In the genomic region with DNA sequence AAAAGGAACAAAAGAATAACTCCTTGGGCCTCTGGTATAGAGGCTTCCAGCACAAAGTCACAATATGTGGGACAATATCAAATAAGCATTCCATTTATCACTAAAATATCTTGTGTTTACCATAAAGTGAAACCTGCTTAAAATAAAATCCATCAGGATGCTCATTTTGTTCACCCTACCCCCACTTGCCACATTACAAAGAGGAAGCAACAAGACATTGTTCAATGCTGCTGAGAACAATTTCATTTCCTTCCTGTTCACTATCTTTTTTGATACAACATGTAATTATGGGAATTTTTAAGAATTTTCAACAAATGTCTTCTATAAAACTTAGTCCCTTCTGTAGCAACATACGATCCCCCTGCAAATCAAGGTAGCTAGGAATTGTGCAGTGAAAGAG, we compare ENCODE assay signal across 17 cellular contexts. TPM values are rescaled to one million over a fixed set of nuclear protein-coding genes. Genes with fewer than 3 reads are reported as not detected.
DNase-seq lines count a peak whose midpoint lies in the region; ATAC-seq and TF ChIP-seq lines count a peak whose summit lies in the region.
"Had no signal": no experiment of that assay in that cellular context is flagged by ENCODE, and none has a peak within 500 bp of the region (broad histone marks: within the 10 kb centered on the region; RNA-seq: fewer than 3 reads in every experiment).

No MANE protein-coding gene starts in this region.

- H3K36me3 ChIP-seq in gastrocnemius medialis = no peaks in the 10 kb centered on the region
- H3K36me3 ChIP-seq in vagina = no peaks in the 10 kb centered on the region

- H3K4me3 Mint-ChIP-seq in activated CD8-positive, alpha-beta T cell treated with anti-CD3 and anti-CD28 coated beads, Interleukin-2, amount 10 ng/mL, durations not matched to agents 7 days and 5 days = no peak overlapping the region
- H3K4me3 Mint-ChIP-seq in activated CD8-positive, alpha-beta T cell treated with anti-CD3 and anti-CD28 coated beads for 36 hours = no peak overlapping the region
- no peak overlapping the region for H3K4me3 Mint-ChIP-seq in activated naive CD8-positive, alpha-beta T cell treated with anti-CD3 and anti-CD28 coated beads, Interleukin-2, amount 50 U/mL, for 24 hours
- H3K4me3 Mint-ChIP-seq: activated T-helper 1 cell treated with anti-CD3 and anti-CD28 coated beads, Interleukin-12 subunit alpha, Interleukin-12 subunit beta, Interleukin-2, Interleukin-4 antibody, amounts not matched to agents 30 ng/mL and 10 ng/mL and 1 ng/mL, durations not matched to agents 14 hours and 24 hours and 36 hours had no signal

- TF ChIP-seq POLR2A in NB4 (IDR thresholded peaks at IDR 0.05; ENCODE audit: extremely low read depth, insufficient read length) (no peak), gastrocnemius medialis (IDR thresholded peaks at IDR 0.05) (no peak), vagina (IDR thresholded peaks at IDR 0.05) (no peak)

- CTCF ChIA-PET in activated CD8-positive, alpha-beta T cell treated with anti-CD3 and anti-CD28 coated beads, Interleukin-2, amount 10 ng/mL, durations not matched to agents 7 days and 5 days (lab: Charles Lee) = interaction anchor here (1.2 to 1.6 kb wide), 2 partner anchors 31 to 36 kb away, joined by 3 to 4 read pairs; partner anchors contain the start of gene SEC62
- CTCF ChIA-PET in activated CD8-positive, alpha-beta T cell treated with anti-CD3 and anti-CD28 coated beads for 36 hours (lab: Charles Lee) = no interaction called here

- ATAC-seq in activated CD8-positive, alpha-beta T cell treated with anti-CD3 and anti-CD28 coated beads, Interleukin-2, amount 10 ng/mL, durations not matched to agents 7 days and 5 days = no peak
- ATAC-seq in activated CD8-positive, alpha-beta T cell treated with anti-CD3 and anti-CD28 coated beads for 36 hours = no peak
- no peak for ATAC-seq in activated naive CD8-positive, alpha-beta T cell treated with anti-CD3 and anti-CD28 coated beads, Interleukin-2, amount 50 U/mL, for 24 hours
- ATAC-seq in gastrocnemius medialis = no peak

- H3K4me1 ChIP-seq in gastrocnemius medialis = no peaks in the 10 kb centered on the region
- H3K4me1 ChIP-seq in vagina = no peaks in the 10 kb centered on the region
- H3K4me1 ChIP-seq: parathyroid adenoma had no signal

- no peak for DNase-seq in activated CD8-positive, alpha-beta T cell treated with anti-CD3 and anti-CD28 coated beads, Interleukin-2, amount 10 ng/mL, durations not matched to agents 7 days and 5 days
- no peak for DNase-seq in activated CD8-positive, alpha-beta T cell treated with anti-CD3 and anti-CD28 coated beads for 36 hours
- DNase-seq in NB4 (ENCODE audit: low read depth) (peak; percentile 46), gastrocnemius medialis (no peak), vagina (ENCODE audit: extremely low spot score in 2 of 2) (no peak), C1 segment of cervical spinal cord (lab: John Stamatoyannopoulos, UW) (no peak)
- no peak for DNase-seq in activated naive CD8-positive, alpha-beta T cell treated with anti-CD3 and anti-CD28 coated beads, Interleukin-2, amount 50 U/mL, for 24 hours
- DNase-seq in effector CD8-positive, alpha-beta T cell (lab: John Stamatoyannopoulos, UW) = no peak
- DNase-seq: activated CD4-positive, alpha-beta T cell treated with anti-CD3 and anti-CD28 coated beads for 1 hour; caudate nucleus; IMR-90; mesenchymal stem cell; NCI-H1930; NCI-H82; SHP77 treated with DMSO at 0.1 percent for 48 hours had no signal

- no peaks in the 10 kb centered on the region for H3K27me3 Mint-ChIP-seq in activated CD8-positive, alpha-beta T cell treated with anti-CD3 and anti-CD28 coated beads, Interleukin-2, amount 10 ng/mL, durations not matched to agents 7 days and 5 days (ENCODE audit: low read depth)
- H3K27me3 Mint-ChIP-seq in activated CD8-positive, alpha-beta T cell treated with anti-CD3 and anti-CD28 coated beads for 36 hours = no peaks in the 10 kb centered on the region
- H3K27me3 Mint-ChIP-seq in activated naive CD8-positive, alpha-beta T cell treated with anti-CD3 and anti-CD28 coated beads, Interleukin-2, amount 50 U/mL, for 24 hours = no peaks in the 10 kb centered on the region

- H3K9me3 ChIP-seq in gastrocnemius medialis (no peaks in the 10 kb centered on the region), vagina (no peaks in the 10 kb centered on the region)

- no peak for TF ChIP-seq CTCF in activated CD8-positive, alpha-beta T cell treated with anti-CD3 and anti-CD28 coated beads for 36 hours (IDR thresholded peaks at IDR 0.05)
- TF ChIP-seq CTCF in NB4 (IDR thresholded peaks at IDR 0.05; ENCODE audit: low read depth, low read length) (no peak), gastrocnemius medialis (IDR thresholded peaks at IDR 0.05 in 4 of 5, conservative IDR thresholded peaks at IDR 0.05 in 1 of 5) (no peak), vagina (IDR thresholded peaks at IDR 0.05) (no peak)

- H3K4me3 ChIP-seq in NB4 (ENCODE audit: low read depth, low read length) (no peak overlapping the region), gastrocnemius medialis (peak overlapping the region in 2 of 4 donors; percentile 19 to 21), vagina (no peak overlapping the region)

- POLR2A ChIA-PET in activated CD8-positive, alpha-beta T cell treated with anti-CD3 and anti-CD28 coated beads, Interleukin-2, amount 10 ng/mL, durations not matched to agents 7 days and 5 days (lab: Charles Lee) = interaction anchor here (0.6 kb wide), 1 partner anchor 37 kb away, joined by 3 read pairs; no protein-coding TSS in a partner anchor
- POLR2A ChIA-PET in activated CD8-positive, alpha-beta T cell treated with anti-CD3 and anti-CD28 coated beads for 36 hours (lab: Charles Lee) = interaction anchor here (0.9 kb wide), 1 partner anchor 14 kb away, joined by 3 read pairs; no protein-coding TSS in a partner anchor

- H3K27ac ChIP-seq in gastrocnemius medialis (peak overlapping the region in 3 of 4 donors; percentile 41 to 69 (median 51)), vagina (no peak overlapping the region)
- H3K27ac ChIP-seq: parathyroid adenoma had no signal

- in situ Hi-C loops in gastrocnemius medialis (cut with MboI; ENCODE audit: low sequenced_read_pairs in 4 of 4) = no loop called here

- no peaks in the 10 kb centered on the region for H3K9me3 Mint-ChIP-seq in activated CD8-positive, alpha-beta T cell treated with anti-CD3 and anti-CD28 coated beads, Interleukin-2, amount 10 ng/mL, durations not matched to agents 7 days and 5 days (ENCODE audit: insufficient read depth)
- no peaks in the 10 kb centered on the region for H3K9me3 Mint-ChIP-seq in activated CD8-positive, alpha-beta T cell treated with anti-CD3 and anti-CD28 coated beads for 36 hours
- no peaks in the 10 kb centered on the region for H3K9me3 Mint-ChIP-seq in activated naive CD8-positive, alpha-beta T cell treated with anti-CD3 and anti-CD28 coated beads, Interleukin-2, amount 50 U/mL, for 24 hours

- H3K27ac Mint-ChIP-seq in activated CD8-positive, alpha-beta T cell treated with anti-CD3 and anti-CD28 coated beads, Interleukin-2, amount 10 ng/mL, durations not matched to agents 7 days and 5 days = peak overlapping the region; percentile 71
- H3K27ac Mint-ChIP-seq in activated CD8-positive, alpha-beta T cell treated with anti-CD3 and anti-CD28 coated beads for 36 hours = no peak overlapping the region
- peak overlapping the region; percentile 47 for H3K27ac Mint-ChIP-seq in activated naive CD8-positive, alpha-beta T cell treated with anti-CD3 and anti-CD28 coated beads, Interleukin-2, amount 50 U/mL, for 24 hours
- H3K27ac Mint-ChIP-seq: activated T-helper 1 cell treated with anti-CD3 and anti-CD28 coated beads, Interleukin-12 subunit alpha, Interleukin-12 subunit beta, Interleukin-2, Interleukin-4 antibody, amounts not matched to agents 30 ng/mL and 10 ng/mL and 1 ng/mL, durations not matched to agents 14 hours and 24 hours and 36 hours had no signal

- intact Hi-C loops in activated CD8-positive, alpha-beta T cell treated with anti-CD3 and anti-CD28 coated beads for 36 hours (cut with micrococcal nuclease) = no loop called here
- intact Hi-C loops in gastrocnemius medialis (cut with DNase I; ENCODE audit: low total_unique reads) (no loop called here), vagina (cut with DNase I) (no loop called here)

- peaks cover 47% of the 10 kb centered on the region for H3K4me1 Mint-ChIP-seq in activated CD8-positive, alpha-beta T cell treated with anti-CD3 and anti-CD28 coated beads, Interleukin-2, amount 10 ng/mL, durations not matched to agents 7 days and 5 days (ENCODE audit: low read depth)
- H3K4me1 Mint-ChIP-seq in activated CD8-positive, alpha-beta T cell treated with anti-CD3 and anti-CD28 coated beads for 36 hours (ENCODE audit: low read depth) = peaks cover 43% of the 10 kb centered on the region
- H3K4me1 Mint-ChIP-seq in activated naive CD8-positive, alpha-beta T cell treated with anti-CD3 and anti-CD28 coated beads, Interleukin-2, amount 50 U/mL, for 24 hours = peaks cover 58% of the 10 kb centered on the region

- no peaks in the 10 kb centered on the region for H3K27me3 ChIP-seq in gastrocnemius medialis
- H3K27me3 ChIP-seq in vagina = no peaks in the 10 kb centered on the region

- peaks cover 13% of the 10 kb centered on the region for H3K36me3 Mint-ChIP-seq in activated CD8-positive, alpha-beta T cell treated with anti-CD3 and anti-CD28 coated beads, Interleukin-2, amount 10 ng/mL, durations not matched to agents 7 days and 5 days (ENCODE audit: low read depth)
- H3K36me3 Mint-ChIP-seq in activated CD8-positive, alpha-beta T cell treated with anti-CD3 and anti-CD28 coated beads for 36 hours (ENCODE audit: low read depth) = peaks cover 13% of the 10 kb centered on the region
- H3K36me3 Mint-ChIP-seq in activated naive CD8-positive, alpha-beta T cell treated with anti-CD3 and anti-CD28 coated beads, Interleukin-2, amount 50 U/mL, for 24 hours (ENCODE audit: low read depth) = peaks cover 6% of the 10 kb centered on the region

RNA-seq across cellular contexts. Expression of gene GPR160, which starts 35.0 kb away (rescaled TPM):
- 1 to 10 TPM; 5.0 to 7.4 TPM for total RNA-seq in activated CD8-positive, alpha-beta T cell treated with anti-CD3 and anti-CD28 coated beads, Interleukin-2, amount 10 ng/mL, durations not matched to agents 7 days and 5 days
- total RNA-seq in activated CD8-positive, alpha-beta T cell treated with anti-CD3 and anti-CD28 coated beads for 36 hours = 1 to 10 TPM; 6.2 to 8.2 TPM
- total RNA-seq in gastrocnemius medialis (1 to 10 TPM in 2 of 4 donors, under 1 TPM in 2; 0.62 to 2.1 (median 1.2) TPM), vagina (1.2 TPM)

RNA-seq across cellular contexts. Expression of gene SEC62, which starts 36.2 kb away (rescaled TPM):
- total RNA-seq in activated CD8-positive, alpha-beta T cell treated with anti-CD3 and anti-CD28 coated beads, Interleukin-2, amount 10 ng/mL, durations not matched to agents 7 days and 5 days = 10 to 100 TPM; 46.5 to 49.9 TPM
- 10 to 100 TPM; 52.5 to 60.2 TPM for total RNA-seq in activated CD8-positive, alpha-beta T cell treated with anti-CD3 and anti-CD28 coated beads for 36 hours
- total RNA-seq in gastrocnemius medialis (10 to 100 TPM; 22.6 to 42.8 (median 30.4) TPM), vagina (38.1 TPM)
